ENCODE assay signal across 8 cellular contexts in the genomic region with DNA sequence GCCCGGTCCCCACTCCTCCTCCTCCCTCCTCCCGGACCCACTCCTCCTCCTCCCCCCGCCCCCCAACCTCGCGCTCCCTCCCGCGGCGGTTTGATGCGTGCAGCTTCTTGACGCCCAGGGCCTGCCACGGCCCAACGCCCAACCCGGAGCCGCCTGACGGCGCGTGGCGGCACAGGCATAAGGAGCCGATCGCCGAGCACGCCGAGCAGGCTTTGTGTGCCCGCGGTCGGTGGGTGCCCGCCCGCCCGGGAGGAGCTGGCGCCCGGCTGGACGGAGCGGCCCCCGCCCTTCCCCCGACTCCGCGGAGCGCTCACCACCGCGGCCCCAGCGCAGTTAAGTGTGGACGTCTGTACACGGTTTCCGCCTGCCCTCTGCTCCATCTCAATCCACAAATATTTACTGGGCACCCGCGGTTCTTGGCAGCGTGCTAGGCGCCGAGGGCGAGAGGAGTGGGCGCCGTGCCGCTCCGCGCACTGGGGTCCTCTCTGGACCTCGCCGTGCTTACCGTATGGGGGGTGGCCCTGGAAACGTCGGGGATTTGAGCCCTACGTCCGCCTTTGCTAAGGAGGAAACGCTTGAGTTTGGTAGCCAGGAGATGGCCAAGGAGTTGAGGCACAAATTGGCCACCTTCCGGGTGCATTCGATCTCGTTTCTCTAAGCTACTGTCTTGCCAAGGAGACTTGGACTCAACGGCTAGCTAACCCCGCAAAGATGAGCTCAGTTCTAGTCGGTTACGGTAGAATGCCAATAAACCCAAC.
DNase-seq lines count a peak whose midpoint lies in the region; TF ChIP-seq lines count a peak whose summit lies in the region.

No MANE protein-coding gene starts in this region.

- H3K27me3 Mint-ChIP-seq in activated naive CD4-positive, alpha-beta T cell treated with anti-CD3 and anti-CD28 coated beads, Interleukin-2, amount 50 U/mL, for 24 hours: no peaks in the 10 kb centered on the region

- H3K9me3 Mint-ChIP-seq in activated naive CD4-positive, alpha-beta T cell treated with anti-CD3 and anti-CD28 coated beads, Interleukin-2, amount 50 U/mL, for 24 hours: no peaks in the 10 kb centered on the region

- peaks cover 53% of the 10 kb centered on the region for H3K4me1 Mint-ChIP-seq in activated naive CD4-positive, alpha-beta T cell treated with anti-CD3 and anti-CD28 coated beads, Interleukin-2, amount 50 U/mL, for 24 hours

- H3K9me3 ChIP-seq in SK-N-MC (ENCODE audit: low read depth, low read length): no peaks in the 10 kb centered on the region

- H3K27ac Mint-ChIP-seq in activated naive CD4-positive, alpha-beta T cell treated with anti-CD3 and anti-CD28 coated beads, Interleukin-2, amount 50 U/mL, for 24 hours: peak overlapping the region; percentile 92

- peak overlapping the region; percentile 94 for H3K27ac ChIP-seq in SK-N-MC

- H3K36me3 Mint-ChIP-seq in activated naive CD4-positive, alpha-beta T cell treated with anti-CD3 and anti-CD28 coated beads, Interleukin-2, amount 50 U/mL, for 24 hours: peaks cover 4% of the 10 kb centered on the region

- CTCF ChIA-PET in HEK293T (lab: Yijun Ruan, JAX): interaction anchor here (0.6 to 2.2 kb wide), 5 partner anchors 15 to 108 kb away, joined by 3 to 10 read pairs (median 4); a partner anchor contains a TSS

- peak overlapping the region; percentile 99 for H3K9ac ChIP-seq in SK-N-MC (ENCODE audit: insufficient read length)

- POLR2A ChIA-PET in HEK293T (lab: Yijun Ruan, JAX): interaction anchor here (0.7 to 4.5 kb wide), 15 partner anchors 9 to 128 kb away, joined by 3 to 80 read pairs (median 5); a partner anchor contains a TSS

- H3K4me3 ChIP-seq in SK-N-MC: peak overlapping the region; percentile 99

- peaks cover 2% of the 10 kb centered on the region; the same call in 1 of the 2 replicates for H3K36me3 ChIP-seq in SK-N-MC (ENCODE audit: insufficient read depth, low read length)

- DNase-seq in GF-D8 (lab: John Stamatoyannopoulos, UW): peak; percentile 81
- DNase-seq in HEK293T (ENCODE audit: extremely low spot score): peak; percentile 93
- peak; percentile 94 for DNase-seq in NCI-H1048 (lab: John Stamatoyannopoulos, UW)
- peak; percentile 77 for DNase-seq in SK-N-MC (ENCODE audit: low read depth, low spot score)
- peak; percentile 98 for DNase-seq in globus pallidus (ENCODE audit: low spot score)
- peak; percentile 57 to 99 (median 96) for DNase-seq in nucleus accumbens (lab: John Stamatoyannopoulos, UW)
- peak; percentile 93 for DNase-seq in superior temporal gyrus (ENCODE audit: extremely low spot score)

- H3K4me3 Mint-ChIP-seq in activated naive CD4-positive, alpha-beta T cell treated with anti-CD3 and anti-CD28 coated beads, Interleukin-2, amount 50 U/mL, for 24 hours: peak overlapping the region; percentile 93

TF ChIP-seq in HEK293T, 16 proteins besides CTCF, POLR2A, EP300 and RAD21:
- TF ChIP-seq ARNT (IDR thresholded peaks at IDR 0.05): peak; percentile 77
- no peak for TF ChIP-seq NFRKB (IDR thresholded peaks at IDR 0.05)
- TF ChIP-seq L3MBTL2 (conservative IDR thresholded peaks at IDR 0.05): peak; percentile 89
- TF ChIP-seq TARDBP (IDR thresholded peaks at IDR 0.05): no peak
- TF ChIP-seq, protein P1, sequence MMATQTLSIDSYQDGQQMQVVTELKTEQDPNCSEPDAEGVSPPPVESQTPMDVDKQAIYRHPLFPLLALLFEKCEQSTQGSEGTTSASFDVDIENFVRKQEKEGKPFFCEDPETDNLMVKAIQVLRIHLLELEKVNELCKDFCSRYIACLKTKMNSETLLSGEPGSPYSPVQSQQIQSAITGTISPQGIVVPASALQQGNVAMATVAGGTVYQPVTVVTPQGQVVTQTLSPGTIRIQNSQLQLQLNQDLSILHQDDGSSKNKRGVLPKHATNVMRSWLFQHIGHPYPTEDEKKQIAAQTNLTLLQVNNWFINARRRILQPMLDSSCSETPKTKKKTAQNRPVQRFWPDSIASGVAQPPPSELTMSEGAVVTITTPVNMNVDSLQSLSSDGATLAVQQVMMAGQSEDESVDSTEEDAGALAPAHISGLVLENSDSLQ (IDR thresholded peaks at IDR 0.05): no peak; the same call in 1 of the 2 replicates

Comparison
In these comparisons a context has a peak if more than half of its experiments do, and no peak if none do; other contexts are left out.
1. Peak in every context shown above with its lines: DNase-seq, H3K4me3 ChIP-seq and H3K27ac ChIP-seq.